In genomic region chr2:176068037-176068832, GRCh38 we compare ENCODE assay signal across 20 cellular contexts. TPM values are rescaled to one million over a fixed set of nuclear protein-coding genes. Genes with fewer than 3 reads are reported as not detected.
A peak's percentile ranks its signal among the peaks of the same experiment; 100 is the strongest.
DNase-seq lines count a peak whose midpoint lies in the region; ATAC-seq and TF ChIP-seq lines count a peak whose summit lies in the region.
"Had no signal": no experiment of that assay in that cellular context is flagged by ENCODE, and none has a peak within 500 bp of the region (broad histone marks: within the 10 kb centered on the region; RNA-seq: fewer than 3 reads in every experiment).

No MANE protein-coding gene starts in this region.

- 20% methylated on average over 22 of the region's 41 CpGs for WGBS in esophagus muscularis mucosa
- WGBS in suprapubic skin: 10% methylated on average over 27 of the region's 41 CpGs

- peak overlapping the region in 3 of 4 donors; percentile 26 to 46 (median 41) for H3K4me3 ChIP-seq in esophagus muscularis mucosa
- no peak overlapping the region for H3K4me3 ChIP-seq in neural cell (ENCODE audit: low read length)
- peak overlapping the region; percentile 49 for H3K4me3 ChIP-seq in suprapubic skin

- peaks cover 0 to 98% (median 70%) of the 10 kb centered on the region in 4 donors for H3K27me3 ChIP-seq in esophagus muscularis mucosa
- H3K27me3 ChIP-seq in neural cell (ENCODE audit: insufficient read depth, low read depth, low read length): peaks cover 100% of the 10 kb centered on the region
- H3K27me3 ChIP-seq in suprapubic skin: peaks cover 99% of the 10 kb centered on the region
- H3K27me3 ChIP-seq: testis had no signal

- H3K4me2 ChIP-seq in neural cell (ENCODE audit: low read length): no peak overlapping the region

- TF ChIP-seq CTCF in WTC11 (IDR thresholded peaks at IDR 0.05) (no peak), esophagus muscularis mucosa (IDR thresholded peaks at IDR 0.05) (no peak), neural cell (IDR thresholded peaks at IDR 0.05; ENCODE audit: poor library complexity, severe bottlenecking) (no peak), suprapubic skin (IDR thresholded peaks at IDR 0.05) (no peak)

- no peak overlapping the region for H3K9ac ChIP-seq in neural cell (ENCODE audit: low read length)

- H3K36me3 Mint-ChIP-seq in WTC11: no peaks in the 10 kb centered on the region
- H3K36me3 Mint-ChIP-seq: activated CD8-positive, alpha-beta memory T cell treated with anti-CD3 and anti-CD28 coated beads, Interleukin-2, amount 10 ng/mL, durations not matched to agents 7 days and 5 days had no signal

- peak overlapping the region; percentile 43 for H3K4me3 Mint-ChIP-seq in WTC11
- H3K4me3 Mint-ChIP-seq: activated CD8-positive, alpha-beta memory T cell treated with anti-CD3 and anti-CD28 coated beads, Interleukin-2, amount 10 ng/mL, durations not matched to agents 7 days and 5 days had no signal

- TF ChIP-seq RAD21 in neural cell (conservative IDR thresholded peaks at IDR 0.05): no peak

- DNase-seq in WTC11 (ENCODE audit: low spot score): no peak
- DNase-seq in esophagus muscularis mucosa (ENCODE audit: extremely low spot score): no peak
- DNase-seq in suprapubic skin (ENCODE audit: low spot score in 2 of 2): no peak
- no peak for DNase-seq in CD1c-positive myeloid dendritic cell (ENCODE audit: extremely low spot score)
- DNase-seq: activated CD4-positive, alpha-beta T cell treated with anti-CD3 and anti-CD28 coated beads for 4 hours; activated CD8-positive, alpha-beta memory T cell treated with anti-CD3 and anti-CD28 coated beads, Interleukin-2, amount 10 ng/mL, durations not matched to agents 7 days and 5 days; Caco-2; esophagus squamous epithelium; NCI-H1417; NCI-H524; stimulated activated CD8-positive, alpha-beta memory T cell treated with anti-CD3 and anti-CD28 coated beads, Interleukin-4, amount 100 ng/mL, for 48 hours; testis had no signal

- TF ChIP-seq POLR2A in esophagus muscularis mucosa (IDR thresholded peaks at IDR 0.05; ENCODE audit: low read depth) (no peak), suprapubic skin (IDR thresholded peaks at IDR 0.05) (no peak)

- intact Hi-C loops in esophagus muscularis mucosa (cut with DNase I): no loop called here

- H3F3A ChIP-seq in neural cell (ENCODE audit: insufficient read depth, low read length, poor library complexity, severe bottlenecking): no peaks in the 10 kb centered on the region

- no peaks in the 10 kb centered on the region for H3K79me2 ChIP-seq in neural cell (replicated peaks; ENCODE audit: insufficient read depth, low read length)

- POLR2A ChIA-PET in WTC11 (lab: Charles Lee): no interaction called here

- H3K9me3 ChIP-seq in esophagus muscularis mucosa (no peaks in the 10 kb centered on the region), neural cell (ENCODE audit: low read length) (peaks cover 4% of the 10 kb centered on the region), suprapubic skin (no peaks in the 10 kb centered on the region)
- H3K9me3 ChIP-seq: Caco-2, esophagus squamous epithelium, testis had no signal

- H3K4me1 ChIP-seq in esophagus muscularis mucosa: peaks cover 21 to 39% (median 32%) of the 10 kb centered on the region in 4 donors
- peaks cover 29% of the 10 kb centered on the region for H3K4me1 ChIP-seq in suprapubic skin
- H3K4me1 ChIP-seq: Caco-2 had no signal

- no peak overlapping the region for H3K27ac Mint-ChIP-seq in WTC11
- H3K27ac Mint-ChIP-seq: activated CD8-positive, alpha-beta memory T cell treated with anti-CD3 and anti-CD28 coated beads, Interleukin-2, amount 10 ng/mL, durations not matched to agents 7 days and 5 days had no signal

- H3K36me3 ChIP-seq in esophagus muscularis mucosa: no peaks in the 10 kb centered on the region
- no peaks in the 10 kb centered on the region for H3K36me3 ChIP-seq in neural cell (ENCODE audit: insufficient read depth, low read length)
- H3K36me3 ChIP-seq in suprapubic skin: no peaks in the 10 kb centered on the region
- H3K36me3 ChIP-seq: esophagus squamous epithelium had no signal

- no peak overlapping the region for H2AFZ ChIP-seq in neural cell (ENCODE audit: low read depth, low read length)

- H4K20me1 ChIP-seq in neural cell (ENCODE audit: insufficient read depth): no peaks in the 10 kb centered on the region

- peaks cover 31% of the 10 kb centered on the region for H3K4me1 Mint-ChIP-seq in WTC11

- ATAC-seq in WTC11 (no peak), HG02759 (IDR thresholded peaks at IDR 0.05; ENCODE audit: unreplicated experiment) (no peak), GM21381 (IDR thresholded peaks at IDR 0.05; ENCODE audit: unreplicated experiment) (no peak)
- ATAC-seq: activated CD8-positive, alpha-beta memory T cell treated with anti-CD3 and anti-CD28 coated beads, Interleukin-2, amount 10 ng/mL, durations not matched to agents 7 days and 5 days had no signal

- CTCF ChIA-PET in WTC11 (lab: Charles Lee): interaction anchor here (0.9 to 1.2 kb wide), 2 partner anchors 11 to 17 kb away, joined by 3 read pairs; no protein-coding TSS in a partner anchor

- no peak overlapping the region for H3K27ac ChIP-seq in esophagus muscularis mucosa (replicated peaks in 1 of 4)
- H3K27ac ChIP-seq in neural cell (ENCODE audit: low read length): no peak overlapping the region
- no peak overlapping the region for H3K27ac ChIP-seq in suprapubic skin
- H3K27ac ChIP-seq: esophagus squamous epithelium, testis had no signal

- H3K9me2 ChIP-seq in neural cell (ENCODE audit: insufficient read depth, low read length): no peaks in the 10 kb centered on the region

- peaks cover 100% of the 10 kb centered on the region for H3K27me3 Mint-ChIP-seq in WTC11 (ENCODE audit: low read depth)

- no peaks in the 10 kb centered on the region for H3K9me3 Mint-ChIP-seq in WTC11

- TF ChIP-seq EP300 in esophagus muscularis mucosa (IDR thresholded peaks at IDR 0.05) (no peak), neural cell (conservative IDR thresholded peaks at IDR 0.05; ENCODE audit: poor library complexity, severe bottlenecking) (no peak), suprapubic skin (IDR thresholded peaks at IDR 0.05) (no peak)

TF ChIP-seq in WTC11, 78 proteins besides CTCF, POLR2A, EP300 and RAD21 (continues in another document):
- TF ChIP-seq CDX4 (CRISPR knock-in tag; IDR thresholded peaks at IDR 0.05; ENCODE audit: borderline replicate concordance): no peak
- no peak for TF ChIP-seq ZNF317 (CRISPR knock-in tag; IDR thresholded peaks at IDR 0.05; ENCODE audit: borderline replicate concordance, low read depth)
- TF ChIP-seq ESRRA (CRISPR knock-in tag; IDR thresholded peaks at IDR 0.05; ENCODE audit: borderline replicate concordance): no peak
- TF ChIP-seq ZNF121 (CRISPR knock-in tag; IDR thresholded peaks at IDR 0.05): no peak
- no peak for TF ChIP-seq EMX1 (CRISPR knock-in tag; IDR thresholded peaks at IDR 0.05)

TF ChIP-seq in neural cell, 6 proteins besides CTCF, POLR2A, EP300 and RAD21:
- TF ChIP-seq MXI1 (conservative IDR thresholded peaks at IDR 0.05; ENCODE audit: poor library complexity, severe bottlenecking) (no peak), POLR2AphosphoS5 (IDR thresholded peaks at IDR 0.05) (no peak), TAF1 (IDR thresholded peaks at IDR 0.05; ENCODE audit: low read depth) (no peak), EZH2 (IDR thresholded peaks at IDR 0.05; ENCODE audit: borderline replicate concordance, insufficient read depth, low read length, poor library complexity, severe bottlenecking) (peak; percentile 47)

RNA-seq across cellular contexts. Expression of gene EVX2, which starts 15.5 kb away (rescaled TPM):
- 0.05 TPM in 1 of 3 replicates, not detected in the others for total RNA-seq in WTC11 (2021)
- total RNA-seq in esophagus muscularis mucosa: under 1 TPM in 1 of 4 donors, not detected in 3; 0.11 TPM
- polyA plus RNA-seq in neural cell: not detected in 2 replicates
- polyA minus RNA-seq in neural cell: not detected in 2 replicates
- not detected for total RNA-seq in suprapubic skin
- total RNA-seq: activated CD8-positive, alpha-beta memory T cell treated with anti-CD3 and anti-CD28 coated beads, Interleukin-2, amount 10 ng/mL, durations not matched to agents 7 days and 5 days; bronchial epithelial cell; Caco-2; esophagus squamous epithelium; glomerular endothelial cell; liver; posterior vena cava had no signal
- polyA plus RNA-seq: adipose tissue, liver had no signal

RNA-seq across cellular contexts. Expression of gene HOXD13, which starts 24.3 kb away (rescaled TPM):
- not detected in 3 replicates for total RNA-seq in WTC11 (2021)
- not detected for total RNA-seq in esophagus muscularis mucosa
- not detected in 2 replicates for polyA plus RNA-seq in neural cell
- polyA minus RNA-seq in neural cell: not detected in 2 replicates
- total RNA-seq in suprapubic skin: under 1 TPM in 1 of 4 donors, not detected in 3; 0.19 TPM
- total RNA-seq: activated CD8-positive, alpha-beta memory T cell treated with anti-CD3 and anti-CD28 coated beads, Interleukin-2, amount 10 ng/mL, durations not matched to agents 7 days and 5 days; bronchial epithelial cell; Caco-2; esophagus squamous epithelium; glomerular endothelial cell; liver; posterior vena cava had no signal
- polyA plus RNA-seq: liver had no signal

RNA-seq across cellular contexts. Expression of gene HOXD12, which starts 31.4 kb away (rescaled TPM):
- 0.17 TPM in 1 of 3 replicates, not detected in the others for total RNA-seq in WTC11 (2021)
- not detected for total RNA-seq in esophagus muscularis mucosa
- not detected in 2 replicates for polyA plus RNA-seq in neural cell
- polyA minus RNA-seq in neural cell: not detected in 2 replicates
- not detected for total RNA-seq in suprapubic skin
- total RNA-seq: activated CD8-positive, alpha-beta memory T cell treated with anti-CD3 and anti-CD28 coated beads, Interleukin-2, amount 10 ng/mL, durations not matched to agents 7 days and 5 days; bronchial epithelial cell; Caco-2; esophagus squamous epithelium; glomerular endothelial cell; liver; posterior vena cava; testis had no signal
- polyA plus RNA-seq: adipose tissue, liver had no signal

RNA-seq across cellular contexts. Expression of gene HOXD11, which starts 38.8 kb away (rescaled TPM):
- not detected in 3 replicates for total RNA-seq in WTC11 (2021)
- not detected for total RNA-seq in esophagus muscularis mucosa
- polyA plus RNA-seq in neural cell: not detected in 2 replicates
- polyA minus RNA-seq in neural cell: not detected in 2 replicates
- not detected for total RNA-seq in suprapubic skin
- total RNA-seq: activated CD8-positive, alpha-beta memory T cell treated with anti-CD3 and anti-CD28 coated beads, Interleukin-2, amount 10 ng/mL, durations not matched to agents 7 days and 5 days; bronchial epithelial cell; Caco-2; esophagus squamous epithelium; liver had no signal
- polyA plus RNA-seq: liver had no signal

RNA-seq across cellular contexts. Expression of gene HOXD10, which starts 48.3 kb away (rescaled TPM):
- total RNA-seq in WTC11 (2021) (not detected in 3 replicates), esophagus muscularis mucosa (under 1 TPM in 2 of 4 donors, not detected in 2; 0.42 to 0.50 TPM), suprapubic skin (under 1 TPM in 2 of 4 donors, not detected in 2; 0.56 to 0.59 TPM)
- polyA plus RNA-seq in neural cell: not detected in 2 replicates
- polyA minus RNA-seq in neural cell: not detected in 2 replicates
- total RNA-seq: activated CD8-positive, alpha-beta memory T cell treated with anti-CD3 and anti-CD28 coated beads, Interleukin-2, amount 10 ng/mL, durations not matched to agents 7 days and 5 days; bronchial epithelial cell; Caco-2; liver had no signal
- polyA plus RNA-seq: liver had no signal
